In genomic region chr18:57910817-57911216, GRCh38 we compare ENCODE assay signal across 11 cellular contexts.
A peak's percentile ranks its signal among the peaks of the same experiment; 100 is the strongest.
DNase-seq lines count a peak whose midpoint lies in the region; ATAC-seq, FAIRE-seq and TF ChIP-seq lines count a peak whose summit lies in the region.
"Had no signal": no experiment of that assay in that cellular context is flagged by ENCODE, and none has a peak within 500 bp of the region (broad histone marks: within the 10 kb centered on the region; RNA-seq: fewer than 3 reads in every experiment).

No MANE protein-coding gene starts in this region.

- H2BK5ac ChIP-seq in mesenchymal stem cell (ENCODE audit: low read depth, low read length, poor library complexity, severe bottlenecking), result no peak overlapping the region

- no peak for ATAC-seq in pancreas
- no peak for ATAC-seq in GM18873 (IDR thresholded peaks at IDR 0.05; ENCODE audit: low FRiP score, unreplicated experiment)

- H3F3A ChIP-seq in neural progenitor cell (ENCODE audit: low read depth), result no peaks in the 10 kb centered on the region

- H4K91ac ChIP-seq in mesenchymal stem cell (ENCODE audit: low read length), result no peak overlapping the region

- no peak overlapping the region for H2AK5ac ChIP-seq in mesenchymal stem cell (ENCODE audit: low read length, severe bottlenecking)

- H3K79me2 ChIP-seq in neural progenitor cell (ENCODE audit: low read depth), result no peaks in the 10 kb centered on the region

- no peaks in the 10 kb centered on the region for H4K20me1 ChIP-seq in neural progenitor cell (ENCODE audit: low read depth)

- H3K14ac ChIP-seq in mesenchymal stem cell (ENCODE audit: low read length in 2 of 2), result no peak overlapping the region

- peaks cover 4% of the 10 kb centered on the region for H3K9me3 Mint-ChIP-seq in neural progenitor cell
- H3K9me3 Mint-ChIP-seq: stimulated activated naive B cell treated with anti-CD40 and anti-IgM and Interleukin-4, amounts not matched to agents 10 μg/mL and 1 μg/mL and 100 μg/mL, for 72 hours had no signal

- TF ChIP-seq CTCF in brain microvascular endothelial cell (IDR thresholded peaks at IDR 0.05; ENCODE audit: low read depth, low read length, missing control alignments), result peak; percentile 73
- peak; percentile 59 for TF ChIP-seq CTCF in neural progenitor cell (IDR thresholded peaks at IDR 0.05)
- TF ChIP-seq CTCF in pancreas (IDR thresholded peaks at IDR 0.05), result no peak

- no peak for FAIRE-seq in pancreas (lab: Jason Lieb, UNC)

- H3K27ac Mint-ChIP-seq in neural progenitor cell, result no peak overlapping the region
- H3K27ac Mint-ChIP-seq: stimulated activated naive B cell treated with anti-CD40 and anti-IgM and Interleukin-4, amounts not matched to agents 10 μg/mL and 1 μg/mL and 100 μg/mL, for 72 hours had no signal

- H3K4me2 ChIP-seq in neural progenitor cell (no peak overlapping the region), mesenchymal stem cell (ENCODE audit: low read length, poor library complexity, severe bottlenecking) (no peak overlapping the region)

- no peak overlapping the region for H2BK12ac ChIP-seq in mesenchymal stem cell (ENCODE audit: low read length in 2 of 2)

- peaks cover 4% of the 10 kb centered on the region for H3K4me1 ChIP-seq in neural progenitor cell
- no peaks in the 10 kb centered on the region for H3K4me1 ChIP-seq in mesenchymal stem cell (ENCODE audit: control insufficient read depth, insufficient read depth, low read depth, low read length)
- H3K4me1 ChIP-seq in pancreas, result peaks cover 0 to 4% (median 3%) of the 10 kb centered on the region in 3 donors

- H3K23ac ChIP-seq in mesenchymal stem cell (ENCODE audit: low read length in 2 of 2), result no peak overlapping the region

- H2BK15ac ChIP-seq in mesenchymal stem cell (ENCODE audit: low read depth, poor library complexity, severe bottlenecking), result no peak overlapping the region

- DNase-seq in NCI-H146 (lab: John Stamatoyannopoulos, UW) (peak; percentile 25), NCI-H146 treated with DMSO at 0.1 percent for 48 hours (lab: John Stamatoyannopoulos, UW; ENCODE audit: unreplicated experiment) (no peak), KBM-7 (peak; percentile 15), brain microvascular endothelial cell (no peak), neural progenitor cell (ENCODE audit: low spot score) (peak; percentile 31), mesenchymal stem cell (no peak), pancreas (no peak)
- DNase-seq: amygdala; NCI-H1092 treated with DMSO at 0.1 percent for 48 hours; stimulated activated naive B cell treated with anti-CD40 and anti-IgM and Interleukin-4, amounts not matched to agents 10 μg/mL and 1 μg/mL and 100 μg/mL, for 72 hours had no signal

- WGBS in mesenchymal stem cell, result 77% methylated on average over 7 of the region's 7 CpGs
- 81 to 82% methylated on average over 7 of the region's 7 CpGs for WGBS in pancreas, 2 donors

- H3K36me3 Mint-ChIP-seq in neural progenitor cell, result no peaks in the 10 kb centered on the region
- H3K36me3 Mint-ChIP-seq: stimulated activated naive B cell treated with anti-CD40 and anti-IgM and Interleukin-4, amounts not matched to agents 10 μg/mL and 1 μg/mL and 100 μg/mL, for 72 hours had no signal

- no peak overlapping the region for H4K8ac ChIP-seq in mesenchymal stem cell (ENCODE audit: low read length)

- no peaks in the 10 kb centered on the region for H3K9me3 ChIP-seq in neural progenitor cell (ENCODE audit: low read depth)
- no peaks in the 10 kb centered on the region for H3K9me3 ChIP-seq in mesenchymal stem cell (ENCODE audit: control insufficient read depth, low read length)
- no peaks in the 10 kb centered on the region for H3K9me3 ChIP-seq in pancreas

- no peaks in the 10 kb centered on the region for H3K27me3 Mint-ChIP-seq in neural progenitor cell (ENCODE audit: insufficient read depth, low read depth)

- H3K79me1 ChIP-seq in mesenchymal stem cell (replicated peaks; ENCODE audit: low read length, poor library complexity, severe bottlenecking), result no peaks in the 10 kb centered on the region

- H3K4me3 ChIP-seq in brain microvascular endothelial cell (ENCODE audit: low read depth, low read length), result no peak overlapping the region
- no peak overlapping the region for H3K4me3 ChIP-seq in neural progenitor cell
- H3K4me3 ChIP-seq in mesenchymal stem cell (ENCODE audit: insufficient read depth in 1 of 2, low read depth in 1 of 2, low read length in 2 of 2), result no peak overlapping the region
- no peak overlapping the region for H3K4me3 ChIP-seq in pancreas

- H3K27ac ChIP-seq in brain microvascular endothelial cell (no peak overlapping the region), neural progenitor cell (no peak overlapping the region), mesenchymal stem cell (ENCODE audit: low read length, poor library complexity, severe bottlenecking) (no peak overlapping the region), pancreas (no peak overlapping the region)

- no peak overlapping the region for H3K18ac ChIP-seq in mesenchymal stem cell (ENCODE audit: low read depth in 1 of 2, low read length in 2 of 2)

- no peak overlapping the region for H3K4me3 Mint-ChIP-seq in neural progenitor cell
- H3K4me3 Mint-ChIP-seq: stimulated activated naive B cell treated with anti-CD40 and anti-IgM and Interleukin-4, amounts not matched to agents 10 μg/mL and 1 μg/mL and 100 μg/mL, for 72 hours had no signal

- in situ Hi-C loops in KBM-7 (cut with MboI; ENCODE audit: low pct_unique_long_range_greater_than_20kb, low sequenced_read_pairs), result no loop called here
- in situ Hi-C loops in brain microvascular endothelial cell (cut with HindIII; ENCODE audit: low pct_ligation_motif_present, low sequenced_read_pairs), result no loop called here

- H3K27me3 ChIP-seq in brain microvascular endothelial cell (replicated peaks) (no peaks in the 10 kb centered on the region), neural progenitor cell (no peaks in the 10 kb centered on the region), mesenchymal stem cell (ENCODE audit: control insufficient read depth in 1 of 2, insufficient read depth in 1 of 2, low read length in 2 of 2) (peaks cover 12 to 29% of the 10 kb centered on the region in 2 experiments), pancreas (no peaks in the 10 kb centered on the region)

- no peaks in the 10 kb centered on the region for H3K36me3 ChIP-seq in brain microvascular endothelial cell (replicated peaks)
- no peaks in the 10 kb centered on the region for H3K36me3 ChIP-seq in neural progenitor cell
- H3K36me3 ChIP-seq in mesenchymal stem cell (ENCODE audit: control insufficient read depth in 1 of 2, insufficient read depth in 2 of 2, low read depth in 1 of 2, low read length in 2 of 2), result no peaks in the 10 kb centered on the region
- H3K36me3 ChIP-seq in pancreas, result no peaks in the 10 kb centered on the region

- H2AFZ ChIP-seq in neural progenitor cell (replicated peaks) (no peak overlapping the region), mesenchymal stem cell (ENCODE audit: low read depth, low read length) (no peak overlapping the region)

- H3K9ac ChIP-seq in neural progenitor cell (no peak overlapping the region), mesenchymal stem cell (ENCODE audit: low read length) (no peak overlapping the region)

- intact Hi-C loops in pancreas (cut with DNase I), result no loop called here

- no peak overlapping the region for H3K4ac ChIP-seq in mesenchymal stem cell (ENCODE audit: low read depth in 1 of 2, low read length in 2 of 2)

- H3K4me1 Mint-ChIP-seq in neural progenitor cell, result peaks cover 4% of the 10 kb centered on the region

- no peak overlapping the region for H2BK120ac ChIP-seq in mesenchymal stem cell (ENCODE audit: low read depth, low read length)

Comparison
In these comparisons a context has a peak if more than half of its experiments do, and no peak if none do; other contexts are left out.
1. DNase-seq: peak in NCI-H146 (single experiment), KBM-7 (single experiment) and neural progenitor cell (single experiment); none in NCI-H146 treated with DMSO at 0.1 percent for 48 hours (single experiment), brain microvascular endothelial cell (single experiment), mesenchymal stem cell (single experiment) and pancreas (0 of 6).
2. CTCF ChIP-seq: peak in brain microvascular endothelial cell (single experiment) and neural progenitor cell (single experiment); none in pancreas (0 of 4).